32 cellular contexts compared by ENCODE assay signal in the genomic region with DNA sequence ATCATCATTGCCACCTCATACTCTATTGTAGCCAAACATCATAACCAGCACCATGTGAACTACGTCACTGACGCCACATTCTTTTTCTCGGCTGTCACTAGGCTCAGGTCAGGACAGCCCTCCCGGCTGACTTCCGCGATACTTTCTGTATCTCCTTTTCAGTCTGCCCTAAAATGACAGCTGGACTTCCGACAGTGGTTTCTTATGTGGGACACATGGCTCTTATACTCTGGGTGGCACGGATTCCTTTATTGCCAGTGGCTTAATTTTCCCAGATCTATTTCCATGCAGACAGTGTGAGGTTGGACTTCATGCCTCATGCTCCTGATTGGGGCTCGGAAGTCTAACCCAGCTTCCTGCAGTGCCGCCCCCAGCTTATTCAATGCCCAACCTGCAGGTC. TPM values are rescaled to one million over a fixed set of nuclear protein-coding genes. Genes with fewer than 3 reads are reported as not detected.
"Had no signal": no experiment of that assay in that cellular context is flagged by ENCODE, and none has a peak within 500 bp of the region (broad histone marks: within the 10 kb centered on the region; RNA-seq: fewer than 3 reads in every experiment).

No MANE protein-coding gene starts in this region.

- DNase-seq: heart right ventricle; kidney; left colon; left lung; lower lobe of right lung; mesendoderm; naive thymus-derived CD8-positive, alpha-beta T cell; nucleus accumbens; small intestine; spleen; stimulated activated CD4-positive, alpha-beta T cell treated with anti-CD3 and anti-CD28 coated beads, Interleukin-4, amount 100 ng/mL, for 24 hours; stimulated activated naive CD4-positive, alpha-beta T cell; tibial artery; trophoblast cell had no signal

- H3K4me3 ChIP-seq: heart right ventricle, hepatocyte, left lung, lower lobe of right lung, right atrium auricular region, spleen, suprapubic skin, thoracic aorta, tibial artery, vagina had no signal

- H3K4me2 ChIP-seq: hepatocyte had no signal

- H3K9ac ChIP-seq: parathyroid adenoma had no signal

- H3K9me3 ChIP-seq: heart right ventricle, left lung, lower lobe of right lung, right atrium auricular region, spleen, suprapubic skin, thoracic aorta, tibial artery, vagina had no signal

- H3K27me3 ChIP-seq: hepatocyte, left lung, right atrium auricular region, suprapubic skin, tibial artery, vagina had no signal

- ATAC-seq: left colon; left lung; lower lobe of right lung; naive thymus-derived CD8-positive, alpha-beta T cell; sciatic nerve; stimulated activated effector memory CD8-positive, alpha-beta T cell treated with anti-CD3 and anti-CD28 coated beads, Interleukin-12 subunit alpha, Interleukin-12 subunit beta, amount 100 ng/mL, for 72 hours had no signal

- H2AFZ ChIP-seq: hepatocyte, parathyroid adenoma had no signal

- H3K4me1 ChIP-seq: left lung, lower lobe of right lung, parathyroid adenoma, right atrium auricular region, spleen, suprapubic skin, tibial artery, vagina had no signal

- H3K36me3 ChIP-seq: heart right ventricle, left lung, lower lobe of right lung, right atrium auricular region, spleen, suprapubic skin, thoracic aorta, tibial artery, vagina had no signal

- H3K27ac ChIP-seq: heart right ventricle, hepatocyte, left lung, lower lobe of right lung, parathyroid adenoma, right atrium auricular region, spleen, suprapubic skin, thoracic aorta, tibial artery, vagina had no signal

RNA-seq across cellular contexts. Expression of a gene that starts 39.9 kb away (rescaled TPM):
- total RNA-seq: heart right ventricle; hepatocyte; kidney; left colon; left lung; liver; lower lobe of right lung; mesothelial cell of epicardium; mononuclear cell; naive thymus-derived CD8-positive, alpha-beta T cell; neural crest cell; osteocyte; posterior vena cava; pulmonary artery endothelial cell; renal cortical epithelial cell; right atrium auricular region; sciatic nerve; spleen; subcutaneous adipose tissue; suprapubic skin; thoracic aorta; urinary bladder; vagina had no signal
- polyA plus RNA-seq: heart right ventricle; hepatocyte; liver; naive thymus-derived CD8-positive, alpha-beta T cell; small intestine; spleen; urinary bladder had no signal
